In genomic region chr17:33802349-33803272, GRCh38 we compare ENCODE assay signal across 16 cellular contexts.
"Had no signal": no experiment of that assay in that cellular context is flagged by ENCODE, and none has a peak within 500 bp of the region (broad histone marks: within the 10 kb centered on the region; RNA-seq: fewer than 3 reads in every experiment).

No MANE protein-coding gene starts in this region.

- H3K4me1 Mint-ChIP-seq: natural killer cell had no signal

- H3K9me3 Mint-ChIP-seq: activated T-helper 2 cell treated with anti-CD3 and anti-CD28 coated beads, Interferon-gamma antibody, Interleukin-2, Interleukin-4, amounts not matched to agents 10 μg/mL and 5 μg/mL and 100 μg/mL, durations not matched to agents 14 hours and 24 hours and 36 hours; natural killer cell had no signal

- H3K36me3 Mint-ChIP-seq: natural killer cell had no signal

- H3K4me3 Mint-ChIP-seq: natural killer cell, T-helper 17 cell had no signal

- H3K27ac ChIP-seq: gastroesophageal sphincter, hepatocyte, prostate gland, suprapubic skin had no signal

- H3K36me3 ChIP-seq: adrenal gland, gastroesophageal sphincter, prostate gland, suprapubic skin had no signal

- H3K4me1 ChIP-seq: prostate gland, suprapubic skin had no signal

- H3K4me3 ChIP-seq: adrenal gland, gastroesophageal sphincter, hepatocyte, prostate gland, suprapubic skin had no signal

- DNase-seq: activated CD4-positive, CD25-positive, alpha-beta regulatory T cell; activated naive CD4-positive, alpha-beta T cell treated with anti-CD3 and anti-CD28 coated beads, Interleukin-2, amount 50 U/mL, for 16 hours; adrenal gland; central memory CD4-positive, alpha-beta T cell; cortex of kidney; kidney; natural killer cell; occipital lobe; stimulated activated CD4-positive, alpha-beta T cell treated with anti-CD3 and anti-CD28 coated beads, Interleukin-2, amount 100 ng/mL, for 48 hours; stimulated activated naive CD4-positive, alpha-beta T cell treated with Interleukin-2 at 50 U/mL for 16 hours; T-helper 17 cell had no signal

- H3K9me3 ChIP-seq: adrenal gland, gastroesophageal sphincter, prostate gland, suprapubic skin had no signal

- ATAC-seq: gastroesophageal sphincter, natural killer cell, T-helper 17 cell had no signal

- H3K27ac Mint-ChIP-seq: activated T-helper 2 cell treated with anti-CD3 and anti-CD28 coated beads, Interferon-gamma antibody, Interleukin-2, Interleukin-4, amounts not matched to agents 10 μg/mL and 5 μg/mL and 100 μg/mL, durations not matched to agents 14 hours and 24 hours and 36 hours; natural killer cell; T-helper 17 cell had no signal
